16 cellular contexts compared by ENCODE assay signal in genomic region chr12:57723630-57723962, GRCh38.
"Had no signal": no experiment of that assay in that cellular context is flagged by ENCODE, and none has a peak within 500 bp of the region (broad histone marks: within the 10 kb centered on the region; RNA-seq: fewer than 3 reads in every experiment).

No MANE protein-coding gene starts in this region.

- H3K27me3 Mint-ChIP-seq: activated naive CD8-positive, alpha-beta T cell; central memory CD8-positive, alpha-beta T cell had no signal

- DNase-seq: activated CD4-positive, alpha-beta T cell treated with anti-CD3 and anti-CD28 coated beads for 48 hours; activated effector memory CD4-positive, alpha-beta T cell treated with anti-CD3 and anti-CD28 coated beads, Interleukin-2, amount 50 U/mL, for 16 hours; cortex of kidney; effector CD4-positive, alpha-beta T cell; foreskin keratinocyte; glutamatergic neuron; kidney glomerular epithelial cell; mesendoderm; ovary; stomach; testis; upper lobe of left lung had no signal

- H3K27ac Mint-ChIP-seq: activated naive CD8-positive, alpha-beta T cell had no signal

- ATAC-seq: foreskin keratinocyte, sciatic nerve had no signal

- H3K9me3 ChIP-seq: ovary, stomach, testis, upper lobe of left lung had no signal

- H3K4me3 Mint-ChIP-seq: activated naive CD8-positive, alpha-beta T cell; brain; central memory CD8-positive, alpha-beta T cell had no signal

- H3K4me1 ChIP-seq: foreskin keratinocyte had no signal

- H3K27me3 ChIP-seq: foreskin keratinocyte, ovary, testis, upper lobe of left lung had no signal

- H3K36me3 ChIP-seq: ovary had no signal

- H3K27ac ChIP-seq: foreskin keratinocyte, ovary, stomach, testis, upper lobe of left lung had no signal

- H3K4me3 ChIP-seq: ovary, stomach, testis, upper lobe of left lung had no signal

- H3K9me3 Mint-ChIP-seq: central memory CD8-positive, alpha-beta T cell had no signal
